Comparison of ENCODE assay signal across 24 cellular contexts in genomic region chr7:19482628-19483027, GRCh38.
"Had no signal": no experiment of that assay in that cellular context is flagged by ENCODE, and none has a peak within 500 bp of the region (broad histone marks: within the 10 kb centered on the region; RNA-seq: fewer than 3 reads in every experiment).

No MANE protein-coding gene starts in this region.

- H3K4me1 Mint-ChIP-seq: natural killer cell; stimulated activated naive CD8-positive, alpha-beta T cell treated with anti-CD3 and anti-CD28 coated beads, Interleukin-15, amount 100 ng/mL, for 72 hours had no signal

- H3K4me1 ChIP-seq: foreskin keratinocyte, gastroesophageal sphincter, heart left ventricle, left lung, lower lobe of right lung, pancreas, right lobe of liver, suprapubic skin, transverse colon, upper lobe of right lung, uterus had no signal

- H3K27me3 Mint-ChIP-seq: stimulated activated naive CD8-positive, alpha-beta T cell treated with anti-CD3 and anti-CD28 coated beads, Interleukin-15, amount 100 ng/mL, for 72 hours had no signal

- H3K9me3 ChIP-seq: lower lobe of right lung, neutrophil, pancreas, right lobe of liver, suprapubic skin, upper lobe of right lung, uterus had no signal

- H3K27ac ChIP-seq: coronary artery, foreskin keratinocyte, gastroesophageal sphincter, heart left ventricle, hepatocyte, left lung, lower lobe of right lung, neutrophil, pancreas, right lobe of liver, suprapubic skin, transverse colon, upper lobe of right lung, uterus had no signal

- H3K4me3 ChIP-seq: coronary artery, gastroesophageal sphincter, heart left ventricle, hepatocyte, left lung, lower lobe of right lung, pancreas, right lobe of liver, suprapubic skin, transverse colon, upper lobe of right lung, uterus had no signal

- H3K36me3 ChIP-seq: gastroesophageal sphincter, heart left ventricle, left lung, lower lobe of right lung, neutrophil, pancreas, right lobe of liver, suprapubic skin, transverse colon, upper lobe of right lung, uterus had no signal

- FAIRE-seq: islet of Langerhans, pancreas, small intestine had no signal

- H3K4me2 ChIP-seq: hepatocyte had no signal

- H3K4me3 Mint-ChIP-seq: natural killer cell; stimulated activated naive CD8-positive, alpha-beta T cell treated with anti-CD3 and anti-CD28 coated beads, Interleukin-15, amount 100 ng/mL, for 72 hours had no signal

- H3K27me3 ChIP-seq: gastroesophageal sphincter, heart left ventricle, hepatocyte, left lung, neutrophil, pancreas, right lobe of liver, suprapubic skin, transverse colon, upper lobe of right lung, uterus had no signal

- ATAC-seq: foreskin keratinocyte; gastroesophageal sphincter; heart left ventricle; left cardiac atrium; left lung; lower lobe of right lung; natural killer cell; pancreas; right lobe of liver; stimulated activated naive CD8-positive, alpha-beta T cell treated with anti-CD3 and anti-CD28 coated beads, Interleukin-15, amount 100 ng/mL, for 72 hours; upper lobe of right lung had no signal

- H3K36me3 Mint-ChIP-seq: natural killer cell had no signal

- DNase-seq: foreskin keratinocyte; heart left ventricle; left cardiac atrium; left lung; lower lobe of right lung; natural killer cell; pancreas; retina; right lobe of liver; small intestine; stimulated activated CD4-positive, alpha-beta T cell treated with anti-CD3 and anti-CD28 coated beads, Interleukin-1b, Interleukin-23, amount 100 ng/mL, for 48 hours; stimulated activated CD4-positive, alpha-beta T cell treated with anti-CD3 and anti-CD28 coated beads, Interleukin-4, amount 100 ng/mL, for 1 hour; stimulated activated CD8-positive, alpha-beta memory T cell treated with anti-CD3 and anti-CD28 coated beads, Interleukin-4, amount 100 ng/mL, for 48 hours; stimulated activated naive CD4-positive, alpha-beta T cell; stimulated activated naive CD8-positive, alpha-beta T cell treated with anti-CD3 and anti-CD28 coated beads, Interleukin-15, amount 100 ng/mL, for 72 hours; transverse colon; upper lobe of right lung; uterus had no signal

- H3K27ac Mint-ChIP-seq: natural killer cell; stimulated activated naive CD8-positive, alpha-beta T cell treated with anti-CD3 and anti-CD28 coated beads, Interleukin-15, amount 100 ng/mL, for 72 hours had no signal

- H3K79me2 ChIP-seq: hepatocyte had no signal

- H2AFZ ChIP-seq: hepatocyte had no signal
